In genomic region chr20:62426059-62426348, GRCh38 we compare ENCODE assay signal across 5 cellular contexts. TPM values are rescaled to one million over a fixed set of nuclear protein-coding genes. Genes with fewer than 3 reads are reported as not detected.
"Had no signal": no experiment of that assay in that cellular context is flagged by ENCODE, and none has a peak within 500 bp of the region (broad histone marks: within the 10 kb centered on the region; RNA-seq: fewer than 3 reads in every experiment).

No MANE protein-coding gene starts in this region.

RNA-seq across cellular contexts. Expression of gene RBBP8NL, which starts 1.3 kb away (rescaled TPM):
- total RNA-seq: LHCN-M2, MCF 10A, OCI-LY7, T-cell had no signal
- polyA plus RNA-seq: SK-N-SH had no signal

RNA-seq across cellular contexts. Expression of gene GATA5, which starts 49.8 kb away (rescaled TPM):
- total RNA-seq: LHCN-M2, MCF 10A, OCI-LY7, T-cell had no signal
- polyA plus RNA-seq: SK-N-SH had no signal
